In the genomic region with DNA sequence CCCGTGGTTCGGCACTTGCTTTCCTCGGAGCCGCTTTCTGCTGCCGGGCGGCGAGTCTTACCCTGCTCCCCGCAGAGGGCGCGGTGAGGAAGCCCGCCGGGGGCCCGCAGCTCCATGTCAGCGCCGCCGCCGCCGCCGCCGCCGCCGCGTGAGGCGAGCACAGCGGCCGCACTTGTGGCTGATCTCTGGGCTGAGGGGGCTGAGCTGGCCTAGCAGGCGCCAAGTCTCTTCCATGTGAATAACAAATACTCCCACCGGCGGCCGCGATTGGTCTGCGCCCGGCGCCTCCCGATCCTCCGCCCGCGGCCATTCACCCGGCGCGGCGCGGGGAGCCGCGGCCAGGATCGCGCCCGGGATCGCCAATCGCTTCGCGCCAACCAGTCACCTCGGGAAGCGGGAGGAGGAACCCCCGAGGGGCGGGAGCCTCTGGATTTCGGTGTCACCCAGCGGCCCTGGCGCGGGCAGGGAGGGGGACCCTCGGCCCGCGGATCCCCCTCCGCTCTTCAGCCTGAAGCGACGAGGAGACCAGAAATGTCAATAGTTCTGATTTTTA, we compare ENCODE assay signal across 8 cellular contexts. TPM values are rescaled to one million over a fixed set of nuclear protein-coding genes. Genes with fewer than 3 reads are reported as not detected.
DNase-seq lines count a peak whose midpoint lies in the region; ATAC-seq and TF ChIP-seq lines count a peak whose summit lies in the region.

TSS of gene GRM8 (minus strand) at position 206 of the 553 bp plus-strand sequence.

- H3K27ac ChIP-seq in esophagus (ENCODE audit: low read depth in 2 of 2, low read length in 1 of 2) (no peak within 1 kb of the TSS), mucosa of rectum (ENCODE audit: low read depth in 2 of 2, low read length in 2 of 2) (peak within 1 kb of the TSS; percentile 32 to 48), transverse colon (peak within 1 kb of the TSS; percentile 55 to 72 (median 64))

- H3K4me3 ChIP-seq in BE2C (ENCODE audit: low read depth, low read length) (peak within 1 kb of the TSS; percentile 78), esophagus (ENCODE audit: low read depth in 1 of 2, low read length in 2 of 2) (peak within 1 kb of the TSS; percentile 70 to 71), mucosa of rectum (ENCODE audit: low read length in 2 of 2) (peak within 1 kb of the TSS; percentile 78 to 82), transverse colon (peak within 1 kb of the TSS; percentile 52 to 85 (median 62))

- CTCF ChIA-PET in activated CD4-positive, alpha-beta T cell treated with anti-CD3 and anti-CD28 coated beads, Interleukin-2, amount 10 ng/mL, durations not matched to agents 7 days and 5 days (lab: Charles Lee), result no interaction called here

- in situ Hi-C loops in transverse colon (cut with MboI; ENCODE audit: low pct_ligation_motif_present in 1 of 4, low pct_unique_long_range_greater_than_20kb in 1 of 4, low sequenced_read_pairs in 3 of 4), result no loop called here

- H3K9ac ChIP-seq in mucosa of rectum (ENCODE audit: low read depth in 1 of 2, low read length in 2 of 2), result peak within 1 kb of the TSS; percentile 53 to 70

- H3K27me3 Mint-ChIP-seq in activated CD4-positive, alpha-beta T cell treated with anti-CD3 and anti-CD28 coated beads, Interleukin-2, amount 10 ng/mL, durations not matched to agents 7 days and 5 days, result peaks cover 82% of the 10 kb centered on the region

- no peaks in the 10 kb centered on the region for H3K36me3 ChIP-seq in BE2C
- H3K36me3 ChIP-seq in esophagus (ENCODE audit: control insufficient read depth in 2 of 2, insufficient read depth in 2 of 2, low read length in 1 of 2), result no peaks in the 10 kb centered on the region
- no peaks in the 10 kb centered on the region for H3K36me3 ChIP-seq in mucosa of rectum (ENCODE audit: control insufficient read depth in 2 of 2, insufficient read depth in 2 of 2, low read length in 2 of 2)
- H3K36me3 ChIP-seq in transverse colon, result no peaks in the 10 kb centered on the region

- ATAC-seq in GM19372 (IDR thresholded peaks at IDR 0.05; ENCODE audit: low read depth, unreplicated experiment), result peak; percentile 7

- intact Hi-C loops in transverse colon (cut with DNase I; ENCODE audit: low total_unique reads), result no loop called here

- no peak for TF ChIP-seq CTCF in BE2C (IDR thresholded peaks at IDR 0.05; ENCODE audit: low read depth, low read length)
- TF ChIP-seq CTCF in transverse colon (IDR thresholded peaks at IDR 0.05), result no peak

- H3K4me1 Mint-ChIP-seq in activated CD4-positive, alpha-beta T cell treated with anti-CD3 and anti-CD28 coated beads, Interleukin-2, amount 10 ng/mL, durations not matched to agents 7 days and 5 days, result peaks cover 15% of the 10 kb centered on the region

- H3K4me3 Mint-ChIP-seq in activated CD4-positive, alpha-beta T cell treated with anti-CD3 and anti-CD28 coated beads, Interleukin-2, amount 10 ng/mL, durations not matched to agents 7 days and 5 days, result peak within 1 kb of the TSS; percentile 77

- DNase-seq in BE2C (peak; percentile 79), NCI-H1105 treated with DMSO at 0.1 percent for 48 hours (lab: John Stamatoyannopoulos, UW) (peak; percentile 90), transverse colon (peak; percentile 47), NAMALWA (ENCODE audit: low spot score) (no peak)
- no peak for DNase-seq in activated CD4-positive, alpha-beta T cell treated with anti-CD3 and anti-CD28 coated beads, Interleukin-2, amount 10 ng/mL, durations not matched to agents 7 days and 5 days

- no peak within 1 kb of the TSS for H3K27ac Mint-ChIP-seq in activated CD4-positive, alpha-beta T cell treated with anti-CD3 and anti-CD28 coated beads, Interleukin-2, amount 10 ng/mL, durations not matched to agents 7 days and 5 days

- no peaks in the 10 kb centered on the region for H3K36me3 Mint-ChIP-seq in activated CD4-positive, alpha-beta T cell treated with anti-CD3 and anti-CD28 coated beads, Interleukin-2, amount 10 ng/mL, durations not matched to agents 7 days and 5 days (ENCODE audit: low read depth)

- POLR2A ChIA-PET in activated CD4-positive, alpha-beta T cell treated with anti-CD3 and anti-CD28 coated beads, Interleukin-2, amount 10 ng/mL, durations not matched to agents 7 days and 5 days (lab: Charles Lee), result no interaction called here

- no peak for TF ChIP-seq EP300 in transverse colon (IDR thresholded peaks at IDR 0.05; ENCODE audit: low read depth)

- 1% methylated on average over 64 to 66 of the region's 66 CpGs for WGBS in esophagus, 2 donors
- whole genome bisulfite sequencing in transverse colon (ENCODE audit: low coverage in 1 of 2), 2 donors, result 0% methylated on average over 45 of the region's 66 CpGs; no CpG with 5 or more reads in 1 of the 2 donors

- peaks cover 73% of the 10 kb centered on the region for H3K27me3 ChIP-seq in BE2C
- peaks cover 0 to 17% of the 10 kb centered on the region in 2 donors for H3K27me3 ChIP-seq in esophagus (ENCODE audit: control insufficient read depth in 1 of 2, insufficient read depth in 2 of 2, low read length in 2 of 2)
- peaks cover 5 to 23% of the 10 kb centered on the region in 2 donors for H3K27me3 ChIP-seq in mucosa of rectum (ENCODE audit: control insufficient read depth in 2 of 2, insufficient read depth in 2 of 2, low read length in 2 of 2)
- peaks cover 58% of the 10 kb centered on the region for H3K27me3 ChIP-seq in transverse colon

- TF ChIP-seq POLR2A in transverse colon (IDR thresholded peaks at IDR 0.05), result peak; percentile 8

- H3K9me3 ChIP-seq in BE2C, result no peaks in the 10 kb centered on the region
- no peaks in the 10 kb centered on the region for H3K9me3 ChIP-seq in esophagus (ENCODE audit: control insufficient read depth in 2 of 2, insufficient read depth in 1 of 2, low read depth in 1 of 2, low read length in 1 of 2)
- no peaks in the 10 kb centered on the region for H3K9me3 ChIP-seq in mucosa of rectum (ENCODE audit: control insufficient read depth in 2 of 2, low read length in 2 of 2)
- H3K9me3 ChIP-seq in transverse colon, result no peaks in the 10 kb centered on the region

- no peaks in the 10 kb centered on the region for H3K9me3 Mint-ChIP-seq in activated CD4-positive, alpha-beta T cell treated with anti-CD3 and anti-CD28 coated beads, Interleukin-2, amount 10 ng/mL, durations not matched to agents 7 days and 5 days

- no peaks in the 10 kb centered on the region for H3K4me1 ChIP-seq in BE2C
- H3K4me1 ChIP-seq in esophagus (ENCODE audit: control insufficient read depth in 2 of 2, insufficient read depth in 2 of 2, low read length in 1 of 2), result peaks cover 8 to 11% of the 10 kb centered on the region in 2 donors
- H3K4me1 ChIP-seq in mucosa of rectum (ENCODE audit: control insufficient read depth in 2 of 2, insufficient read depth in 2 of 2, low read length in 2 of 2), result peaks cover 9 to 18% of the 10 kb centered on the region in 2 donors
- peaks cover 9 to 30% (median 23%) of the 10 kb centered on the region in 4 donors for H3K4me1 ChIP-seq in transverse colon

RNA-seq across cellular contexts. Expression of gene GRM8, which starts in this region (rescaled TPM):
- 1.5 TPM for polyA plus RNA-seq in BE2C (2012; ENCODE audit: insufficient read depth, insufficient read length, low read depth)
- total RNA-seq in activated CD4-positive, alpha-beta T cell treated with anti-CD3 and anti-CD28 coated beads, Interleukin-2, amount 10 ng/mL, durations not matched to agents 7 days and 5 days, result not detected
- under 1 TPM in 1 of 2 donors, not detected in 1; 0.19 TPM for polyA plus RNA-seq in esophagus
- total RNA-seq in transverse colon, result 1 to 10 TPM in 2 of 4 donors, under 1 TPM in 2; 0.68 to 9.7 (median 2.9) TPM

Comparison
In these comparisons a context has a peak if more than half of its experiments do, and no peak if none do; other contexts are left out.
1. DNase-seq: peak in BE2C (single experiment), NCI-H1105 treated with DMSO at 0.1 percent for 48 hours (single experiment) and transverse colon (single experiment); none in activated CD4-positive, alpha-beta T cell treated with anti-CD3 and anti-CD28 coated beads, Interleukin-2, amount 10 ng/mL, durations not matched to agents 7 days and 5 days (single experiment) and NAMALWA (single experiment).
2. H3K27ac ChIP-seq: peak in mucosa of rectum (2 of 2) and transverse colon (4 of 4); none in esophagus (0 of 2).
3. Peak in every context shown above with its lines, with median percentiles within 50 percentile points of each other: H3K4me3 ChIP-seq.